Comparison of ENCODE assay signal across 9 cellular contexts in the genomic region with DNA sequence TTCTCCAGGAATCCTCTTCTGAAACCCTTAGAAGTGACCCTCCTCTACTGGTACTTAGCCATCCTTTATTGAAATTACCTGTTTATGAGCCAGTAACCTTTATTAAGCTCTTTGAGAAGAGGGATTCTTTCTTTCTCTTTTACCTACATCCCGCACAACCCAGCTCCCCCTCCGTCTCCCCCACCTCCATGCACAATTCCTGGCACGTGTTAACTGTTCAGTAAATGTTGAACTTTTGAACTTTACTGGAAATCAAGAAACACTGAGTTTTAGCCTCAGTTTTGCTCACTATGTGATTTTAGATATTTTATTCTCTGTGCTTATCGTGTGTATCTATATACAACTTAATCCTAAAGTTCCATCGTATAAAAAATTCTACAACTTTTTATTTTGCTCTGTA.
A peak's percentile ranks its signal among the peaks of the same experiment; 100 is the strongest.
DNase-seq lines count a peak whose midpoint lies in the region; ATAC-seq and TF ChIP-seq lines count a peak whose summit lies in the region.
"Had no signal": no experiment of that assay in that cellular context is flagged by ENCODE, and none has a peak within 500 bp of the region (broad histone marks: within the 10 kb centered on the region; RNA-seq: fewer than 3 reads in every experiment).

No MANE protein-coding gene starts in this region.

- H3K27ac ChIP-seq in 22Rv1 (peak overlapping the region; percentile 95; the same call in 1 of the 2 replicates), HEK293 (ENCODE audit: extremely low read depth, low read depth, low read length) (no peak overlapping the region)

- TF ChIP-seq CTCF in 22Rv1 (IDR thresholded peaks at IDR 0.05) (no peak), HEK293 (tag by site-specific recombination; IDR thresholded peaks at IDR 0.05) (no peak), astrocyte of the cerebellum (IDR thresholded peaks at IDR 0.05; ENCODE audit: low read depth, low read length, missing control alignments) (no peak)

- in situ Hi-C loops in astrocyte of the cerebellum (cut with HindIII; ENCODE audit: low sequenced_read_pairs): no loop called here

- H3K9me3 Mint-ChIP-seq in memory B cell: no peaks in the 10 kb centered on the region

- peaks cover 10% of the 10 kb centered on the region for H3K36me3 Mint-ChIP-seq in memory B cell

- POLR2A ChIA-PET in HEK293 (lab: Yijun Ruan, JAX): interaction anchor here (3.6 kb wide), 1 partner anchor 99 kb away, joined by 16 read pairs; a partner anchor contains a TSS

- H3K27ac Mint-ChIP-seq in memory B cell: peak overlapping the region; percentile 93

- H3K4me1 Mint-ChIP-seq in memory B cell: peaks cover 16% of the 10 kb centered on the region

- ATAC-seq in memory B cell (ENCODE audit: low read depth): no peak
- no peak for ATAC-seq in GM19397 (IDR thresholded peaks at IDR 0.05; ENCODE audit: unreplicated experiment)
- no peak for ATAC-seq in GM18498 (IDR thresholded peaks at IDR 0.05; ENCODE audit: unreplicated experiment)

- H3K9me3 ChIP-seq in HEK293 (ENCODE audit: control insufficient read depth, insufficient read depth, low read depth, low read length): no peaks in the 10 kb centered on the region

- DNase-seq in astrocyte of the cerebellum (ENCODE audit: low read depth): no peak
- no peak for DNase-seq in memory B cell (ENCODE audit: low spot score in 2 of 2)
- no peak for DNase-seq in COR-L47 (lab: John Stamatoyannopoulos, UW)
- DNase-seq in iPS-NIHi11 (ENCODE audit: low spot score): no peak
- DNase-seq: occipital lobe had no signal

- H3K4me1 ChIP-seq in HEK293 (ENCODE audit: control insufficient read depth, insufficient read depth, low read length): no peaks in the 10 kb centered on the region

- H3K4me3 Mint-ChIP-seq in memory B cell: peak overlapping the region; percentile 89

- H3K4me3 ChIP-seq in HEK293 (ENCODE audit: low read depth, low read length) (peak overlapping the region; percentile 98), astrocyte of the cerebellum (ENCODE audit: low read depth, low read length) (peak overlapping the region; percentile 82)

- CTCF ChIA-PET in HEK293 (lab: Yijun Ruan, JAX): interaction anchor here (0.5 to 1.1 kb wide), 2 partner anchors 52 to 325 kb away, joined by 3 read pairs; no protein-coding TSS in a partner anchor

- peaks cover 0 to 15% of the 10 kb centered on the region in 2 experiments; a peak in 2 of 3 replicates for H3K36me3 ChIP-seq in HEK293 (ENCODE audit: control insufficient read depth in 2 of 2, insufficient read depth in 1 of 2, low read length in 2 of 2)

- no peaks in the 10 kb centered on the region for H3K27me3 Mint-ChIP-seq in memory B cell

TF ChIP-seq in HEK293, 187 proteins besides CTCF, POLR2A, EP300 and RAD21:
- TF ChIP-seq, protein P1, sequence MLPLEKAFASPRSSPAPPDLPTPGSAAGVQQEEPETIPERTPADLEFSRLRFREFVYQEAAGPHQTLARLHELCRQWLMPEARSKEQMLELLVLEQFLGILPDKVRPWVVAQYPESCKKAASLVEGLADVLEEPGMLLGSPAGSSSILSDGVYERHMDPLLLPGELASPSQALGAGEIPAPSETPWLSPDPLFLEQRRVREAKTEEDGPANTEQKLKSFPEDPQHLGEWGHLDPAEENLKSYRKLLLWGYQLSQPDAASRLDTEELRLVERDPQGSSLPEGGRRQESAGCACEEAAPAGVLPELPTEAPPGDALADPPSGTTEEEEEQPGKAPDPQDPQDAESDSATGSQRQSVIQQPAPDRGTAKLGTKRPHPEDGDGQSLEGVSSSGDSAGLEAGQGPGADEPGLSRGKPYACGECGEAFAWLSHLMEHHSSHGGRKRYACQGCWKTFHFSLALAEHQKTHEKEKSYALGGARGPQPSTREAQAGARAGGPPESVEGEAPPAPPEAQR (tag by site-specific recombination; IDR thresholded peaks at IDR 0.05): no peak
- TF ChIP-seq GFI1B (tag by site-specific recombination; IDR thresholded peaks at IDR 0.05) (no peak), ZNF501 (tag by site-specific recombination; IDR thresholded peaks at IDR 0.05) (no peak), ZNF138 (tag by site-specific recombination; IDR thresholded peaks at IDR 0.05; ENCODE audit: borderline replicate concordance) (no peak), YY2 (tag by site-specific recombination; IDR thresholded peaks at IDR 0.05) (no peak), ZNF664 (tag by site-specific recombination; IDR thresholded peaks at IDR 0.05) (no peak), ZNF221 (tag by site-specific recombination; IDR thresholded peaks at IDR 0.05; ENCODE audit: borderline replicate concordance) (no peak), KLF9 (tag by site-specific recombination; IDR thresholded peaks at IDR 0.05; ENCODE audit: low read depth) (no peak), MZF1 (tag by site-specific recombination; IDR thresholded peaks at IDR 0.05; ENCODE audit: borderline replicate concordance) (peak; percentile 28; the same call in 1 of the 2 replicates), ZNF23 (tag by site-specific recombination; IDR thresholded peaks at IDR 0.05; ENCODE audit: borderline replicate concordance) (no peak), ZSCAN30 (tag by site-specific recombination; IDR thresholded peaks at IDR 0.05) (0 out of 2 replicates have a peak, but pooled peaks have one; percentile 13), ZNF24 (tag by site-specific recombination; IDR thresholded peaks at IDR 0.05) (no peak), ZNF324 (tag by site-specific recombination; IDR thresholded peaks at IDR 0.05) (no peak)
- TF ChIP-seq, protein P2, sequence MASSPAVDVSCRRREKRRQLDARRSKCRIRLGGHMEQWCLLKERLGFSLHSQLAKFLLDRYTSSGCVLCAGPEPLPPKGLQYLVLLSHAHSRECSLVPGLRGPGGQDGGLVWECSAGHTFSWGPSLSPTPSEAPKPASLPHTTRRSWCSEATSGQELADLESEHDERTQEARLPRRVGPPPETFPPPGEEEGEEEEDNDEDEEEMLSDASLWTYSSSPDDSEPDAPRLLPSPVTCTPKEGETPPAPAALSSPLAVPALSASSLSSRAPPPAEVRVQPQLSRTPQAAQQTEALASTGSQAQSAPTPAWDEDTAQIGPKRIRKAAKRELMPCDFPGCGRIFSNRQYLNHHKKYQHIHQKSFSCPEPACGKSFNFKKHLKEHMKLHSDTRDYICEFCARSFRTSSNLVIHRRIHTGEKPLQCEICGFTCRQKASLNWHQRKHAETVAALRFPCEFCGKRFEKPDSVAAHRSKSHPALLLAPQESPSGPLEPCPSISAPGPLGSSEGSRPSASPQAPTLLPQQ (tag by site-specific recombination; IDR thresholded peaks at IDR 0.05): no peak
- TF ChIP-seq, protein P3, sequence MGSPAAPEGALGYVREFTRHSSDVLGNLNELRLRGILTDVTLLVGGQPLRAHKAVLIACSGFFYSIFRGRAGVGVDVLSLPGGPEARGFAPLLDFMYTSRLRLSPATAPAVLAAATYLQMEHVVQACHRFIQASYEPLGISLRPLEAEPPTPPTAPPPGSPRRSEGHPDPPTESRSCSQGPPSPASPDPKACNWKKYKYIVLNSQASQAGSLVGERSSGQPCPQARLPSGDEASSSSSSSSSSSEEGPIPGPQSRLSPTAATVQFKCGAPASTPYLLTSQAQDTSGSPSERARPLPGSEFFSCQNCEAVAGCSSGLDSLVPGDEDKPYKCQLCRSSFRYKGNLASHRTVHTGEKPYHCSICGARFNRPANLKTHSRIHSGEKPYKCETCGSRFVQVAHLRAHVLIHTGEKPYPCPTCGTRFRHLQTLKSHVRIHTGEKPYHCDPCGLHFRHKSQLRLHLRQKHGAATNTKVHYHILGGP (tag by site-specific recombination; IDR thresholded peaks at IDR 0.05): peak; percentile 29; the same call in 1 of the 2 replicates
- TF ChIP-seq, protein P4, sequence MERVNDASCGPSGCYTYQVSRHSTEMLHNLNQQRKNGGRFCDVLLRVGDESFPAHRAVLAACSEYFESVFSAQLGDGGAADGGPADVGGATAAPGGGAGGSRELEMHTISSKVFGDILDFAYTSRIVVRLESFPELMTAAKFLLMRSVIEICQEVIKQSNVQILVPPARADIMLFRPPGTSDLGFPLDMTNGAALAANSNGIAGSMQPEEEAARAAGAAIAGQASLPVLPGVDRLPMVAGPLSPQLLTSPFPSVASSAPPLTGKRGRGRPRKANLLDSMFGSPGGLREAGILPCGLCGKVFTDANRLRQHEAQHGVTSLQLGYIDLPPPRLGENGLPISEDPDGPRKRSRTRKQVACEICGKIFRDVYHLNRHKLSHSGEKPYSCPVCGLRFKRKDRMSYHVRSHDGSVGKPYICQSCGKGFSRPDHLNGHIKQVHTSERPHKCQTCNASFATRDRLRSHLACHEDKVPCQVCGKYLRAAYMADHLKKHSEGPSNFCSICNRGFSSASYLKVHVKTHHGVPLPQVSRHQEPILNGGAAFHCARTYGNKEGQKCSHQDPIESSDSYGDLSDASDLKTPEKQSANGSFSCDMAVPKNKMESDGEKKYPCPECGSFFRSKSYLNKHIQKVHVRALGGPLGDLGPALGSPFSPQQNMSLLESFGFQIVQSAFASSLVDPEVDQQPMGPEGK (tag by site-specific recombination; IDR thresholded peaks at IDR 0.05): peak; percentile 11; the same call in 1 of the 2 replicates
